Comparison of ENCODE assay signal across 27 cellular contexts in the genomic region with DNA sequence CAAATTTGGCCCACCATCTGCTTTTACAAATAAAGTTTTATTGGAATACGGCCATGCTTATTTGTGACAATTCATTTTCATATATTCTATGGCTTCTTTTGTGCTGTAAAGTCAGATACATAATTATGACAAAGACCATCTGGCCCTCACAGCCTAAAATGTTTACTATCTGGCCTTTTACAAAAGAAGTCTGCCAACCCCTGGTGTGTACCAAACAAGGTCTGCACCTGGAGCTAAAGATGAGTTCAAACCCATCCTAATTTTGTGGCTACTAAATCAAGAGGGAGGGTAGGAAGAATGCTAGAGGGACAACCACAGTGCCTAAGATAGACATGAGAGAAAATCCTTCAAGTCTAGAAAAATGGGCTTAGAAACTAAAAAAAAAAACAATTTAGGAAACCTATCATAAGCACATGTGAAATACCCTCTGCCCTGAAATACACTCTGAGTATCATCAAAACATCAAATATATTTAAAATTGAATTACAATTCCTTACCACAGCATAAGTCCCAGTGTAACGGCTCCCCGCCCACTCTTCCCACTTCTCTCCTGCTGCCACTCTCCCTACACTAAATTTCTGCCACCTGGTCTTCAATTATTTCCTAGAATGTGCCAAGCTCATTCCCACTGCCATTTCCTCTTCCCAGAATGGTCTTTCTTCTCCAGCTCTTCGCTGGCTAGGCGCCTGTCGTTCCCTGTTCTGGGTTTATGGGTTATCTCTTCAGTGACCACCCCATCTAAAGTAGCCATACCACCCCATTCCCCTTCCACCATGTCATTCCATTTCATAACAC.
DNase-seq lines count a peak whose midpoint lies in the region; ATAC-seq lines count a peak whose summit lies in the region.
"Had no signal": no experiment of that assay in that cellular context is flagged by ENCODE, and none has a peak within 500 bp of the region (broad histone marks: within the 10 kb centered on the region; RNA-seq: fewer than 3 reads in every experiment).

No MANE protein-coding gene starts in this region.

- CTCF ChIA-PET in CD8-positive, alpha-beta memory T cell (lab: Charles Lee): no interaction called here

- H3K27ac Mint-ChIP-seq in activated T-cell treated with anti-CD3 and anti-CD28 coated beads, Interleukin-2, amount 50 U/mL, for 72 hours: peak overlapping the region; percentile 78
- peak overlapping the region; percentile 24 for H3K27ac Mint-ChIP-seq in activated naive CD8-positive, alpha-beta T cell treated with anti-CD3 and anti-CD28 coated beads, Interleukin-2, amount 10 ng/mL, durations not matched to agents 7 days and 5 days
- no peak overlapping the region for H3K27ac Mint-ChIP-seq in CD8-positive, alpha-beta memory T cell
- H3K27ac Mint-ChIP-seq: activated CD8-positive, alpha-beta memory T cell treated with anti-CD3 and anti-CD28 coated beads, Interleukin-2, amount 10 ng/mL, durations not matched to agents 7 days and 5 days; activated T-helper 1 cell treated with anti-CD3 and anti-CD28 coated beads, Interleukin-12 subunit alpha, Interleukin-12 subunit beta, Interleukin-2, Interleukin-4 antibody, amounts not matched to agents 30 ng/mL and 10 ng/mL and 1 ng/mL, durations not matched to agents 14 hours and 24 hours and 36 hours; dendritic cell treated with granulocyte-macrophage colony-stimulating factor and Interleukin-4, amounts not matched to agents 40 ng/mL and 50 ng/mL, for 4 days; endodermal cell; stimulated activated memory B cell treated with anti-CD40 and anti-IgM and Interleukin-4, amounts not matched to agents 10 μg/mL and 1 μg/mL and 100 μg/mL, for 72 hours had no signal

- H3K27me3 ChIP-seq in CD8-positive, alpha-beta memory T cell (ENCODE audit: insufficient read depth, low read length, poor library complexity, severe bottlenecking): no peaks in the 10 kb centered on the region
- H3K27me3 ChIP-seq: suprapubic skin, upper lobe of right lung had no signal

- POLR2A ChIA-PET in activated naive CD8-positive, alpha-beta T cell treated with anti-CD3 and anti-CD28 coated beads, Interleukin-2, amount 10 ng/mL, durations not matched to agents 7 days and 5 days (lab: Charles Lee): no interaction called here
- POLR2A ChIA-PET in CD8-positive, alpha-beta memory T cell (lab: Charles Lee): no interaction called here

- no peak overlapping the region for H3K4me3 ChIP-seq in CD8-positive, alpha-beta memory T cell (ENCODE audit: low read length)
- H3K4me3 ChIP-seq: GM23248, suprapubic skin, upper lobe of right lung had no signal

- H3K4me3 Mint-ChIP-seq in activated T-cell treated with anti-CD3 and anti-CD28 coated beads, Interleukin-2, amount 50 U/mL, for 72 hours: peak overlapping the region in 1 of 2 donors; percentile 33
- no peak overlapping the region for H3K4me3 Mint-ChIP-seq in activated T-cell treated with anti-CD3 and anti-CD28 coated beads, Interleukin-2, amount 50 U/mL, for 4 hours
- no peak overlapping the region for H3K4me3 Mint-ChIP-seq in activated naive CD8-positive, alpha-beta T cell treated with anti-CD3 and anti-CD28 coated beads, Interleukin-2, amount 10 ng/mL, durations not matched to agents 7 days and 5 days
- H3K4me3 Mint-ChIP-seq in CD8-positive, alpha-beta memory T cell: no peak overlapping the region
- H3K4me3 Mint-ChIP-seq: activated CD4-positive, alpha-beta T cell treated with anti-CD3 and anti-CD28 coated beads, Interleukin-2, amount 10 ng/mL, durations not matched to agents 7 days and 5 days; activated CD8-positive, alpha-beta memory T cell treated with anti-CD3 and anti-CD28 coated beads, Interleukin-2, amount 10 ng/mL, durations not matched to agents 7 days and 5 days; activated T-helper 1 cell treated with anti-CD3 and anti-CD28 coated beads, Interleukin-12 subunit alpha, Interleukin-12 subunit beta, Interleukin-2, Interleukin-4 antibody, amounts not matched to agents 30 ng/mL and 10 ng/mL and 1 ng/mL, durations not matched to agents 14 hours and 24 hours and 36 hours; dendritic cell treated with granulocyte-macrophage colony-stimulating factor and Interleukin-4, amounts not matched to agents 40 ng/mL and 50 ng/mL, for 4 days; endodermal cell; stimulated activated memory B cell treated with anti-CD40 and anti-IgM and Interleukin-4, amounts not matched to agents 10 μg/mL and 1 μg/mL and 100 μg/mL, for 72 hours had no signal

- no peaks in the 10 kb centered on the region for H3K27me3 Mint-ChIP-seq in activated T-cell treated with anti-CD3 and anti-CD28 coated beads, Interleukin-2, amount 50 U/mL, for 72 hours (ENCODE audit: low read depth)
- H3K27me3 Mint-ChIP-seq in activated T-cell treated with anti-CD3 and anti-CD28 coated beads, Interleukin-2, amount 50 U/mL, for 4 hours (ENCODE audit: low read depth): no peaks in the 10 kb centered on the region
- H3K27me3 Mint-ChIP-seq in activated naive CD8-positive, alpha-beta T cell treated with anti-CD3 and anti-CD28 coated beads, Interleukin-2, amount 10 ng/mL, durations not matched to agents 7 days and 5 days: no peaks in the 10 kb centered on the region
- H3K27me3 Mint-ChIP-seq in CD8-positive, alpha-beta memory T cell: no peaks in the 10 kb centered on the region
- H3K27me3 Mint-ChIP-seq: activated CD4-positive, alpha-beta T cell treated with anti-CD3 and anti-CD28 coated beads, Interleukin-2, amount 10 ng/mL, durations not matched to agents 7 days and 5 days; activated CD8-positive, alpha-beta memory T cell treated with anti-CD3 and anti-CD28 coated beads, Interleukin-2, amount 10 ng/mL, durations not matched to agents 7 days and 5 days; dendritic cell treated with granulocyte-macrophage colony-stimulating factor and Interleukin-4, amounts not matched to agents 40 ng/mL and 50 ng/mL, for 4 days had no signal

- H3K4me1 ChIP-seq in CD8-positive, alpha-beta memory T cell (ENCODE audit: insufficient read depth, low read length): peaks cover 73% of the 10 kb centered on the region
- H3K4me1 ChIP-seq: Caco-2, parathyroid adenoma, suprapubic skin, upper lobe of right lung had no signal

- H3K4me1 Mint-ChIP-seq in activated T-cell treated with anti-CD3 and anti-CD28 coated beads, Interleukin-2, amount 50 U/mL, for 72 hours (ENCODE audit: low read depth): peaks cover 70% of the 10 kb centered on the region
- H3K4me1 Mint-ChIP-seq in activated T-cell treated with anti-CD3 and anti-CD28 coated beads, Interleukin-2, amount 50 U/mL, for 4 hours (ENCODE audit: low read depth): peaks cover 53% of the 10 kb centered on the region
- H3K4me1 Mint-ChIP-seq in activated naive CD8-positive, alpha-beta T cell treated with anti-CD3 and anti-CD28 coated beads, Interleukin-2, amount 10 ng/mL, durations not matched to agents 7 days and 5 days: peaks cover 22% of the 10 kb centered on the region
- peaks cover 12 to 29% (median 22%) of the 10 kb centered on the region in 3 donors for H3K4me1 Mint-ChIP-seq in CD8-positive, alpha-beta memory T cell
- H3K4me1 Mint-ChIP-seq: stimulated activated memory B cell treated with anti-CD40 and anti-IgM and Interleukin-4, amounts not matched to agents 10 μg/mL and 1 μg/mL and 100 μg/mL, for 72 hours had no signal

- H3K36me3 ChIP-seq in CD8-positive, alpha-beta memory T cell (ENCODE audit: insufficient read depth, low read length): no peaks in the 10 kb centered on the region
- H3K36me3 ChIP-seq: suprapubic skin, upper lobe of right lung, WERI-Rb-1 had no signal

- H3K9me3 Mint-ChIP-seq in activated T-cell treated with anti-CD3 and anti-CD28 coated beads, Interleukin-2, amount 50 U/mL, for 72 hours: peaks cover 2% of the 10 kb centered on the region in 2 donors
- H3K9me3 Mint-ChIP-seq in activated T-cell treated with anti-CD3 and anti-CD28 coated beads, Interleukin-2, amount 50 U/mL, for 4 hours: no peaks in the 10 kb centered on the region
- H3K9me3 Mint-ChIP-seq in activated naive CD8-positive, alpha-beta T cell treated with anti-CD3 and anti-CD28 coated beads, Interleukin-2, amount 10 ng/mL, durations not matched to agents 7 days and 5 days: peaks cover 4% of the 10 kb centered on the region
- no peaks in the 10 kb centered on the region for H3K9me3 Mint-ChIP-seq in CD8-positive, alpha-beta memory T cell
- H3K9me3 Mint-ChIP-seq: dendritic cell treated with granulocyte-macrophage colony-stimulating factor and Interleukin-4, amounts not matched to agents 40 ng/mL and 50 ng/mL, for 4 days; endodermal cell; stimulated activated memory B cell treated with anti-CD40 and anti-IgM and Interleukin-4, amounts not matched to agents 10 μg/mL and 1 μg/mL and 100 μg/mL, for 72 hours had no signal

- no peak for ATAC-seq in activated T-cell treated with anti-CD3 and anti-CD28 coated beads, Interleukin-2, amount 50 U/mL, for 72 hours (replicated peaks in 1 of 2)
- no peak for ATAC-seq in activated T-cell treated with anti-CD3 and anti-CD28 coated beads, Interleukin-2, amount 50 U/mL, for 4 hours
- ATAC-seq in activated naive CD8-positive, alpha-beta T cell treated with anti-CD3 and anti-CD28 coated beads, Interleukin-2, amount 10 ng/mL, durations not matched to agents 7 days and 5 days (ENCODE audit: low read depth): no peak
- no peak for ATAC-seq in GM18511 (IDR thresholded peaks at IDR 0.05; ENCODE audit: unreplicated experiment)
- ATAC-seq: activated CD8-positive, alpha-beta memory T cell treated with anti-CD3 and anti-CD28 coated beads, Interleukin-2, amount 10 ng/mL, durations not matched to agents 7 days and 5 days; stimulated activated memory B cell treated with anti-CD40 and anti-IgM and Interleukin-4, amounts not matched to agents 10 μg/mL and 1 μg/mL and 100 μg/mL, for 72 hours; upper lobe of right lung had no signal

- H3K27ac ChIP-seq in CD8-positive, alpha-beta memory T cell (ENCODE audit: low read depth, low read length): no peak overlapping the region
- H3K27ac ChIP-seq: GM23248, parathyroid adenoma, suprapubic skin, upper lobe of right lung, WERI-Rb-1 had no signal

- no peaks in the 10 kb centered on the region for H3K9me3 ChIP-seq in CD8-positive, alpha-beta memory T cell (ENCODE audit: low read length)
- H3K9me3 ChIP-seq: Caco-2, suprapubic skin, upper lobe of right lung had no signal

- H3K36me3 Mint-ChIP-seq in activated T-cell treated with anti-CD3 and anti-CD28 coated beads, Interleukin-2, amount 50 U/mL, for 72 hours (ENCODE audit: insufficient read depth in 2 of 2): peaks cover 0 to 5% of the 10 kb centered on the region in 2 donors
- no peaks in the 10 kb centered on the region for H3K36me3 Mint-ChIP-seq in activated T-cell treated with anti-CD3 and anti-CD28 coated beads, Interleukin-2, amount 50 U/mL, for 4 hours (ENCODE audit: insufficient read depth)
- H3K36me3 Mint-ChIP-seq in activated naive CD8-positive, alpha-beta T cell treated with anti-CD3 and anti-CD28 coated beads, Interleukin-2, amount 10 ng/mL, durations not matched to agents 7 days and 5 days: peaks cover 22% of the 10 kb centered on the region
- H3K36me3 Mint-ChIP-seq in CD8-positive, alpha-beta memory T cell: peaks cover 0 to 12% (median 3%) of the 10 kb centered on the region in 3 donors
- H3K36me3 Mint-ChIP-seq: stimulated activated memory B cell treated with anti-CD40 and anti-IgM and Interleukin-4, amounts not matched to agents 10 μg/mL and 1 μg/mL and 100 μg/mL, for 72 hours had no signal

- in situ Hi-C loops in G401 (cut with HindIII; ENCODE audit: low sequenced_read_pairs): no loop called here

- no peak for DNase-seq in activated T-cell treated with anti-CD3 and anti-CD28 coated beads, Interleukin-2, amount 50 U/mL, for 72 hours
- no peak for DNase-seq in activated T-cell treated with anti-CD3 and anti-CD28 coated beads, Interleukin-2, amount 50 U/mL, for 4 hours
- DNase-seq in G401 (ENCODE audit: low spot score): peak; percentile 87
- DNase-seq in NCI-H345 (lab: John Stamatoyannopoulos, UW): peak; percentile 67
- no peak for DNase-seq in activated naive CD8-positive, alpha-beta T cell treated with anti-CD3 and anti-CD28 coated beads, Interleukin-2, amount 10 ng/mL, durations not matched to agents 7 days and 5 days
- no peak for DNase-seq in CD8-positive, alpha-beta memory T cell
- no peak for DNase-seq in activated gamma-delta T cell (lab: John Stamatoyannopoulos, UW)
- DNase-seq: activated CD4-positive, alpha-beta T cell treated with anti-CD3 and anti-CD28 coated beads, Interleukin-2, amount 10 ng/mL, durations not matched to agents 7 days and 5 days; activated CD8-positive, alpha-beta memory T cell treated with anti-CD3 and anti-CD28 coated beads, Interleukin-2, amount 10 ng/mL, durations not matched to agents 7 days and 5 days; Caco-2; DMS79 treated with DMSO at 0.1 percent for 48 hours; endodermal cell; GF-D8; GM23248; MM.1S; NCI-H1417 treated with DMSO at 0.1 percent for 48 hours; NCI-H774; retina; T1000; upper lobe of right lung; WERI-Rb-1 had no signal

Comparison
In these comparisons a context has a peak if more than half of its experiments do, and no peak if none do; other contexts are left out.
1. DNase-seq: peak in G401 (single experiment) and NCI-H345 (single experiment); none in activated T-cell treated with anti-CD3 and anti-CD28 coated beads, Interleukin-2, amount 50 U/mL, for 72 hours (0 of 2), activated T-cell treated with anti-CD3 and anti-CD28 coated beads, Interleukin-2, amount 50 U/mL, for 4 hours (single experiment), activated naive CD8-positive, alpha-beta T cell treated with anti-CD3 and anti-CD28 coated beads, Interleukin-2, amount 10 ng/mL, durations not matched to agents 7 days and 5 days (single experiment), CD8-positive, alpha-beta memory T cell (0 of 5) and activated gamma-delta T cell (single experiment).
2. H3K27ac Mint-ChIP-seq: peak in activated T-cell treated with anti-CD3 and anti-CD28 coated beads, Interleukin-2, amount 50 U/mL, for 72 hours (single experiment) and activated naive CD8-positive, alpha-beta T cell treated with anti-CD3 and anti-CD28 coated beads, Interleukin-2, amount 10 ng/mL, durations not matched to agents 7 days and 5 days (single experiment); none in CD8-positive, alpha-beta memory T cell (0 of 8).